In genomic region chr7:101164071-101164840, GRCh38 we compare ENCODE assay signal across 7 cellular contexts. TPM values are rescaled to one million over a fixed set of nuclear protein-coding genes. Genes with fewer than 3 reads are reported as not detected.
DNase-seq lines count a peak whose midpoint lies in the region; ATAC-seq and TF ChIP-seq lines count a peak whose summit lies in the region.

No MANE protein-coding gene starts in this region.

- H3K4me1 Mint-ChIP-seq in natural killer cell treated with Interleukin-12 subunit alpha and Interleukin-12 subunit beta and Interleukin-15 and Interleukin-18, amount 100 ng/mL, for 72 hours (ENCODE audit: low read depth in 2 of 2): peaks cover 26 to 29% of the 10 kb centered on the region in 2 donors

- peak overlapping the region; percentile 36 for H3K4me3 Mint-ChIP-seq in natural killer cell treated with Interleukin-12 subunit alpha and Interleukin-12 subunit beta and Interleukin-15 and Interleukin-18, amount 100 ng/mL, for 72 hours

- H3K4me1 ChIP-seq in OCI-LY1 (ENCODE audit: insufficient read depth, low read length, severe bottlenecking): peaks cover 21% of the 10 kb centered on the region
- peaks cover 1% of the 10 kb centered on the region for H3K4me1 ChIP-seq in endocrine pancreas (ENCODE audit: control insufficient read depth, insufficient read depth, low read length)

- H3K36me3 Mint-ChIP-seq in natural killer cell treated with Interleukin-12 subunit alpha and Interleukin-12 subunit beta and Interleukin-15 and Interleukin-18, amount 100 ng/mL, for 72 hours: no peaks in the 10 kb centered on the region

- peak overlapping the region; percentile 92 for H3K4me2 ChIP-seq in OCI-LY1 (ENCODE audit: low read length)

- H3K9me2 ChIP-seq in OCI-LY1 (ENCODE audit: low read depth, low read length): no peaks in the 10 kb centered on the region

- no peaks in the 10 kb centered on the region for H4K20me1 ChIP-seq in OCI-LY1 (ENCODE audit: insufficient read depth, low read length)

- H3K36me3 ChIP-seq in OCI-LY1 (ENCODE audit: insufficient read depth, low read length) (peaks cover 3% of the 10 kb centered on the region; the same call in 1 of the 2 replicates), endocrine pancreas (ENCODE audit: control insufficient read depth, insufficient read depth, low read length) (no peaks in the 10 kb centered on the region)

- H3K27me3 ChIP-seq in OCI-LY1 (ENCODE audit: insufficient read depth, low read length): no peaks in the 10 kb centered on the region; the same call in 1 of the 2 replicates
- H3K27me3 ChIP-seq in endocrine pancreas (ENCODE audit: control insufficient read depth, insufficient read depth, low read length): no peaks in the 10 kb centered on the region

- H3F3A ChIP-seq in OCI-LY1 (ENCODE audit: insufficient read depth, low read length): no peaks in the 10 kb centered on the region; the same call in 1 of the 2 replicates

- H3K9me3 ChIP-seq in OCI-LY1 (ENCODE audit: low read length) (no peaks in the 10 kb centered on the region), endocrine pancreas (ENCODE audit: control insufficient read depth, low read length) (no peaks in the 10 kb centered on the region)

- H3K27ac ChIP-seq in OCI-LY1 (ENCODE audit: low read depth, low read length, poor library complexity, severe bottlenecking): no peak overlapping the region

- no peaks in the 10 kb centered on the region for H3K9me3 Mint-ChIP-seq in natural killer cell treated with Interleukin-12 subunit alpha and Interleukin-12 subunit beta and Interleukin-15 and Interleukin-18, amount 100 ng/mL, for 72 hours

- peaks cover 32 to 38% of the 10 kb centered on the region in 2 donors for H3K27me3 Mint-ChIP-seq in natural killer cell treated with Interleukin-12 subunit alpha and Interleukin-12 subunit beta and Interleukin-15 and Interleukin-18, amount 100 ng/mL, for 72 hours

- H3K9ac ChIP-seq in OCI-LY1 (ENCODE audit: low read length) (peak overlapping the region; percentile 57; the same call in 1 of the 2 replicates), endocrine pancreas (ENCODE audit: control insufficient read depth, insufficient read depth, low read length) (peak overlapping the region; percentile 94)

- H2AFZ ChIP-seq in OCI-LY1 (ENCODE audit: low read length): no peak overlapping the region

- H3K4me3 ChIP-seq in GM08714 (ENCODE audit: low read length) (peak overlapping the region; percentile 19; the same call in 1 of the 2 replicates), OCI-LY1 (ENCODE audit: low read depth, low read length, poor library complexity, severe bottlenecking) (peak overlapping the region; percentile 70), endocrine pancreas (ENCODE audit: control insufficient read depth, insufficient read depth, low read length) (peak overlapping the region; percentile 75)

- H3K27ac Mint-ChIP-seq in natural killer cell treated with Interleukin-12 subunit alpha and Interleukin-12 subunit beta and Interleukin-15 and Interleukin-18, amount 100 ng/mL, for 72 hours: no peak overlapping the region

- TF ChIP-seq CTCF in OCI-LY1 (IDR thresholded peaks at IDR 0.05; ENCODE audit: low read length) (no peak), GM13977 (IDR thresholded peaks at IDR 0.05; ENCODE audit: extremely low read depth, insufficient read depth, missing control alignments) (no peak)

- no peaks in the 10 kb centered on the region for H3K79me2 ChIP-seq in OCI-LY1 (ENCODE audit: insufficient read depth, low read length)

- ATAC-seq in natural killer cell treated with Interleukin-12 subunit alpha and Interleukin-12 subunit beta and Interleukin-15 and Interleukin-18, amount 100 ng/mL, for 72 hours: no peak
- no peak for ATAC-seq in HG02852 (IDR thresholded peaks at IDR 0.05; ENCODE audit: unreplicated experiment)

- in situ Hi-C loops in GM13977 (cut with MboI; ENCODE audit: low pct_unique_long_range_greater_than_20kb, low sequenced_read_pairs, unreplicated experiment): no loop called here

- DNase-seq in natural killer cell treated with Interleukin-12 subunit alpha and Interleukin-12 subunit beta and Interleukin-15 and Interleukin-18, amount 100 ng/mL, for 72 hours (ENCODE audit: low spot score): no peak
- DNase-seq in GM13977 (ENCODE audit: low spot score) (no peak), globus pallidus (ENCODE audit: low spot score) (no peak)

RNA-seq across cellular contexts. Expression of gene VGF, which starts 1.1 kb away (rescaled TPM):
- total RNA-seq in natural killer cell treated with Interleukin-12 subunit alpha and Interleukin-12 subunit beta and Interleukin-15 and Interleukin-18, amount 100 ng/mL, for 72 hours: under 1 TPM in 1 of 2 donors, not detected in 1; 0.31 TPM

RNA-seq across cellular contexts. Expression of gene AP1S1, which starts 10.0 kb away (rescaled TPM):
- total RNA-seq in natural killer cell treated with Interleukin-12 subunit alpha and Interleukin-12 subunit beta and Interleukin-15 and Interleukin-18, amount 100 ng/mL, for 72 hours: 10 to 100 TPM; 30.9 to 39.4 TPM

RNA-seq across cellular contexts. Expression of gene NAT16, which starts 15.8 kb away (rescaled TPM):
- total RNA-seq in natural killer cell treated with Interleukin-12 subunit alpha and Interleukin-12 subunit beta and Interleukin-15 and Interleukin-18, amount 100 ng/mL, for 72 hours: not detected

RNA-seq across cellular contexts. Expression of gene MOGAT3, which starts 36.6 kb away (rescaled TPM):
- not detected for total RNA-seq in natural killer cell treated with Interleukin-12 subunit alpha and Interleukin-12 subunit beta and Interleukin-15 and Interleukin-18, amount 100 ng/mL, for 72 hours

RNA-seq across cellular contexts. Expression of gene SERPINE1, which starts 37.4 kb away (rescaled TPM):
- not detected for total RNA-seq in natural killer cell treated with Interleukin-12 subunit alpha and Interleukin-12 subunit beta and Interleukin-15 and Interleukin-18, amount 100 ng/mL, for 72 hours

Comparison
In these comparisons a context has a peak if more than half of its experiments do, and no peak if none do; other contexts are left out.
1. H3K4me3 ChIP-seq: peak in every context shown above with its lines; median percentile 75 in endocrine pancreas; 70 in OCI-LY1; 19 in GM08714.